ENCODE assay signal across 33 cellular contexts in the genomic region with DNA sequence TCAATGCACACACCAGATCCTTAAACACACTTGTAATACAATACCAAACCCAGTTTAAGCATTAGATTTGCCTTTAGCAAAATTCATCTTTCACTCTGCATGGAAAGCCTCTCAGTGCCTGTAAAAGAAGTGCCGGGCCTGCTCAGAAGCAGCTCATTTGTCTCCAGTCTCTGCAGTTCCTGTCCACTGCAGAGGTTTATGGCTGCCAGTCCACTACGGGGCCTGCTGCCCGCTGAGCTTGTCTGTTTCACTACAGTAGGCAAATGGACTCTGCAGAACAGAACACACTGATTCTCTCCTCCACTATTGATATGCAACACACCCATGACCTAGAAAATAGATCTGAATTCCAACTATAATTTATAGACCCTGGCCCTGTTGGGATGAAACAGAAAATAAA.
"Had no signal": no experiment of that assay in that cellular context is flagged by ENCODE, and none has a peak within 500 bp of the region (broad histone marks: within the 10 kb centered on the region; RNA-seq: fewer than 3 reads in every experiment).

No MANE protein-coding gene starts in this region.

- H3K4me3 Mint-ChIP-seq: activated B cell treated with CpG ODN at 0.5 μM for 24 hours; activated CD8-positive, alpha-beta T cell treated with anti-CD3 and anti-CD28 coated beads for 36 hours; activated naive CD4-positive, alpha-beta T cell treated with anti-CD3 and anti-CD28 coated beads, Interleukin-2, amount 50 U/mL, for 24 hours; activated naive CD8-positive, alpha-beta T cell treated with anti-CD3 and anti-CD28 coated beads, Interleukin-2, amount 10 ng/mL, durations not matched to agents 7 days and 5 days; activated T-cell treated with anti-CD3 and anti-CD28 coated beads, Interleukin-2, amount 50 U/mL, for 24 hours had no signal

- H3K27ac Mint-ChIP-seq: activated B cell treated with CpG ODN at 0.5 μM for 24 hours; activated CD8-positive, alpha-beta T cell treated with anti-CD3 and anti-CD28 coated beads for 36 hours; activated naive CD4-positive, alpha-beta T cell treated with anti-CD3 and anti-CD28 coated beads, Interleukin-2, amount 50 U/mL, for 24 hours; activated naive CD8-positive, alpha-beta T cell treated with anti-CD3 and anti-CD28 coated beads, Interleukin-2, amount 10 ng/mL, durations not matched to agents 7 days and 5 days; activated T-cell treated with anti-CD3 and anti-CD28 coated beads, Interleukin-2, amount 50 U/mL, for 24 hours; activated T-helper 2 cell treated with anti-CD3 and anti-CD28 coated beads, Interferon-gamma antibody, Interleukin-2, Interleukin-4, amounts not matched to agents 10 μg/mL and 5 μg/mL and 100 μg/mL, durations not matched to agents 14 hours and 24 hours and 36 hours had no signal

- H3K27me3 ChIP-seq: ascending aorta, breast epithelium, MG63 had no signal

- H3K36me3 Mint-ChIP-seq: activated naive CD4-positive, alpha-beta T cell treated with anti-CD3 and anti-CD28 coated beads, Interleukin-2, amount 50 U/mL, for 24 hours; activated naive CD8-positive, alpha-beta T cell treated with anti-CD3 and anti-CD28 coated beads, Interleukin-2, amount 10 ng/mL, durations not matched to agents 7 days and 5 days had no signal

- H3K36me3 ChIP-seq: ascending aorta, breast epithelium, MG63 had no signal

- H3K4me3 ChIP-seq: ascending aorta, breast epithelium, MG63, PC-9 had no signal

- H3K27me3 Mint-ChIP-seq: activated B cell treated with CpG ODN at 0.5 μM for 24 hours; activated CD8-positive, alpha-beta T cell treated with anti-CD3 and anti-CD28 coated beads for 36 hours; activated naive CD4-positive, alpha-beta T cell treated with anti-CD3 and anti-CD28 coated beads, Interleukin-2, amount 50 U/mL, for 24 hours; activated naive CD8-positive, alpha-beta T cell treated with anti-CD3 and anti-CD28 coated beads, Interleukin-2, amount 10 ng/mL, durations not matched to agents 7 days and 5 days; activated T-cell treated with anti-CD3 and anti-CD28 coated beads, Interleukin-2, amount 50 U/mL, for 24 hours had no signal

- H3K4me1 Mint-ChIP-seq: activated B cell treated with CpG ODN at 0.5 μM for 24 hours; activated naive CD4-positive, alpha-beta T cell treated with anti-CD3 and anti-CD28 coated beads, Interleukin-2, amount 50 U/mL, for 24 hours; activated naive CD8-positive, alpha-beta T cell treated with anti-CD3 and anti-CD28 coated beads, Interleukin-2, amount 10 ng/mL, durations not matched to agents 7 days and 5 days had no signal

- DNase-seq: activated B cell treated with CpG ODN at 0.5 μM for 24 hours; activated CD4-positive, alpha-beta T cell treated with anti-CD3 and anti-CD28 coated beads for 48 hours; activated CD4-positive, alpha-beta T cell treated with anti-CD3 and anti-CD28 coated beads, Interleukin-2, amount 50 U/mL, for 4 hours; activated CD4-positive, CD25-positive, alpha-beta regulatory T cell treated with anti-CD3 and anti-CD28 coated beads, Interleukin-2, amount 50 U/mL, for 72 hours; activated CD8-positive, alpha-beta T cell treated with anti-CD3 and anti-CD28 coated beads for 36 hours; activated gamma-delta T cell; activated naive CD4-positive, alpha-beta T cell treated with Interleukin-2 at 50 U/mL for 16 hours; activated naive CD8-positive, alpha-beta T cell treated with anti-CD3 and anti-CD28 coated beads, Interleukin-2, amount 10 ng/mL, durations not matched to agents 7 days and 5 days; activated T-cell treated with anti-CD3 and anti-CD28 coated beads, Interleukin-2, amount 50 U/mL, for 24 hours; amygdala; caudate nucleus; cerebellar nuclear complex; Kasumi-1; KG1; MG63; NCI-H1048; NCI-H1105 treated with DMSO at 0.1 percent for 48 hours; NCI-H1436; NCI-H2029 treated with DMSO at 0.1 percent for 48 hours; NCI-H345; NCI-H524 treated with DMSO at 0.1 percent for 48 hours; Right ventricle myocardium superior; SW 1271; T-helper 1 cell; T-helper 2 cell; T-helper 9 cell had no signal

- H3K9me3 Mint-ChIP-seq: activated naive CD8-positive, alpha-beta T cell treated with anti-CD3 and anti-CD28 coated beads, Interleukin-2, amount 10 ng/mL, durations not matched to agents 7 days and 5 days had no signal

- H3K27ac ChIP-seq: ascending aorta, breast epithelium, PC-9, RWPE1, VCaP had no signal
